Comparison of ENCODE assay signal across 1 cellular context in genomic region chrX:19772306-19772705, GRCh38.
TF ChIP-seq lines count a peak whose summit lies in the region.

No MANE protein-coding gene starts in this region.

TF ChIP-seq in HepG2, 621 proteins besides CTCF, POLR2A, EP300 and RAD21 (continued from another document):
- TF ChIP-seq CHD4 (IDR thresholded peaks at IDR 0.05; ENCODE audit: borderline replicate concordance, low read length): no peak
